ENCODE assay signal across 11 cellular contexts in genomic region chr7:23247101-23247601, GRCh38. TPM values are rescaled to one million over a fixed set of nuclear protein-coding genes. Genes with fewer than 3 reads are reported as not detected.
DNase-seq lines count a peak whose midpoint lies in the region; ATAC-seq and TF ChIP-seq lines count a peak whose summit lies in the region.
"Had no signal": no experiment of that assay in that cellular context is flagged by ENCODE, and none has a peak within 500 bp of the region (broad histone marks: within the 10 kb centered on the region; RNA-seq: fewer than 3 reads in every experiment).

No MANE protein-coding gene starts in this region.

- no peak for DNase-seq in HFFc6
- DNase-seq in dedifferentiated amniotic fluid mesenchymal stem cell (ENCODE audit: extremely low spot score) = peak; percentile 16
- DNase-seq in kidney tubule cell (ENCODE audit: low spot score) = peak; percentile 11
- DNase-seq in activated T-cell treated with anti-CD3 and anti-CD28 coated beads, Interleukin-2, amount 50 U/mL, for 24 hours = no peak
- DNase-seq in activated CD8-positive, alpha-beta memory T cell treated with anti-CD3 and anti-CD28 coated beads for 24 hours = no peak
- DNase-seq in naive thymus-derived CD8-positive, alpha-beta T cell = no peak
- DNase-seq: activated naive CD4-positive, alpha-beta T cell treated with anti-CD3 and anti-CD28 coated beads, Interleukin-2, amount 50 U/mL, for 16 hours; NCI-H2081 treated with DMSO at 0.1 percent for 48 hours; T-helper 9 cell had no signal

- H3K36me3 Mint-ChIP-seq in HFFc6 (ENCODE audit: low read depth) = peaks cover 31% of the 10 kb centered on the region; the same call in 1 of the 2 replicates
- no peaks in the 10 kb centered on the region for H3K36me3 Mint-ChIP-seq in activated T-cell treated with anti-CD3 and anti-CD28 coated beads, Interleukin-2, amount 50 U/mL, for 24 hours (ENCODE audit: low read depth)
- peaks cover 0 to 21% (median 10%) of the 10 kb centered on the region in 3 donors for H3K36me3 Mint-ChIP-seq in naive thymus-derived CD8-positive, alpha-beta T cell

- H3K27ac ChIP-seq in skin epidermis = peak overlapping the region; percentile 61 to 94 (median 85)

- H3K9me3 Mint-ChIP-seq in HFFc6 = no peaks in the 10 kb centered on the region
- H3K9me3 Mint-ChIP-seq in activated T-cell treated with anti-CD3 and anti-CD28 coated beads, Interleukin-2, amount 50 U/mL, for 24 hours = peaks cover 7% of the 10 kb centered on the region
- peaks cover 3 to 14% (median 11%) of the 10 kb centered on the region in 9 donors for H3K9me3 Mint-ChIP-seq in naive thymus-derived CD8-positive, alpha-beta T cell

- H3K4me3 Mint-ChIP-seq in HFFc6 = peak overlapping the region; percentile 87
- no peak overlapping the region for H3K4me3 Mint-ChIP-seq in activated T-cell treated with anti-CD3 and anti-CD28 coated beads, Interleukin-2, amount 50 U/mL, for 24 hours
- no peak overlapping the region for H3K4me3 Mint-ChIP-seq in naive thymus-derived CD8-positive, alpha-beta T cell

- no peaks in the 10 kb centered on the region for H3K27me3 Mint-ChIP-seq in HFFc6 (ENCODE audit: insufficient read depth)
- H3K27me3 Mint-ChIP-seq in activated T-cell treated with anti-CD3 and anti-CD28 coated beads, Interleukin-2, amount 50 U/mL, for 24 hours = peaks cover 80% of the 10 kb centered on the region
- H3K27me3 Mint-ChIP-seq in naive thymus-derived CD8-positive, alpha-beta T cell = peaks cover 38 to 88% (median 61%) of the 10 kb centered on the region in 5 donors

- H3K4me1 Mint-ChIP-seq in HFFc6 (ENCODE audit: low read depth) = peaks cover 46% of the 10 kb centered on the region
- peaks cover 7% of the 10 kb centered on the region for H3K4me1 Mint-ChIP-seq in activated T-cell treated with anti-CD3 and anti-CD28 coated beads, Interleukin-2, amount 50 U/mL, for 24 hours (ENCODE audit: low read depth)
- peaks cover 0 to 5% (median 3%) of the 10 kb centered on the region in 4 donors for H3K4me1 Mint-ChIP-seq in naive thymus-derived CD8-positive, alpha-beta T cell

- peak overlapping the region; percentile 33 to 62 (median 48) for H3K4me3 ChIP-seq in skin epidermis

- peak overlapping the region; percentile 89 for H3K27ac Mint-ChIP-seq in HFFc6
- H3K27ac Mint-ChIP-seq in activated T-cell treated with anti-CD3 and anti-CD28 coated beads, Interleukin-2, amount 50 U/mL, for 24 hours = no peak overlapping the region
- H3K27ac Mint-ChIP-seq in naive thymus-derived CD8-positive, alpha-beta T cell = no peak overlapping the region

- POLR2A ChIA-PET in naive thymus-derived CD8-positive, alpha-beta T cell (lab: Charles Lee) = no interaction called here

- no peak for ATAC-seq in GM21515 (IDR thresholded peaks at IDR 0.05; ENCODE audit: unreplicated experiment)
- ATAC-seq in naive thymus-derived CD8-positive, alpha-beta T cell = no peak

- TF ChIP-seq CTCF in HFFc6 (IDR thresholded peaks at IDR 0.05) = no peak

RNA-seq across cellular contexts. Expression of gene GPNMB, which starts 0.6 kb away (rescaled TPM):
- total RNA-seq in HFFc6 (2021; fragmentation: NEBNext Ultra II Directional; extraction: Animal tissue kit (Norgen Biotek cat#: 25700)) = 10 to 100 TPM; 19.3 to 48.8 (median 44.1) TPM
- 1 to 10 TPM; 5.9 to 6.3 TPM for total RNA-seq in naive thymus-derived CD8-positive, alpha-beta T cell
- not detected for polyA plus RNA-seq in naive thymus-derived CD8-positive, alpha-beta T cell

RNA-seq across cellular contexts. Expression of gene MALSU1, which starts 52.0 kb away (rescaled TPM):
- 10 to 100 TPM; 74.3 to 87.8 (median 79.6) TPM for total RNA-seq in HFFc6 (2021; fragmentation: NEBNext Ultra II Directional; extraction: Animal tissue kit (Norgen Biotek cat#: 25700))
- 10 to 100 TPM; 46.5 to 52.5 TPM for total RNA-seq in naive thymus-derived CD8-positive, alpha-beta T cell
- 10 to 100 TPM; 47.6 to 71.6 (median 69.9) TPM for polyA plus RNA-seq in naive thymus-derived CD8-positive, alpha-beta T cell

Comparison
In these comparisons a context has a peak if more than half of its experiments do, and no peak if none do; other contexts are left out.
1. DNase-seq: peak in dedifferentiated amniotic fluid mesenchymal stem cell (single experiment) and kidney tubule cell (single experiment); none in HFFc6 (single experiment), activated T-cell treated with anti-CD3 and anti-CD28 coated beads, Interleukin-2, amount 50 U/mL, for 24 hours (single experiment), activated CD8-positive, alpha-beta memory T cell treated with anti-CD3 and anti-CD28 coated beads for 24 hours (single experiment) and naive thymus-derived CD8-positive, alpha-beta T cell (0 of 10).